7 cellular contexts compared by ENCODE assay signal in genomic region chr4:120688791-120689190, GRCh38.
"Had no signal": no experiment of that assay in that cellular context is flagged by ENCODE, and none has a peak within 500 bp of the region (broad histone marks: within the 10 kb centered on the region; RNA-seq: fewer than 3 reads in every experiment).

No MANE protein-coding gene starts in this region.

- H3K4me3 ChIP-seq: GM23248, HAP-1 had no signal

- DNase-seq: GM23248, GOT3, H7, HFFc6 had no signal

- ATAC-seq: HCT116, HepG2 had no signal
